ENCODE assay signal across 27 cellular contexts in genomic region chr9:121239851-121240250, GRCh38.
"Had no signal": no experiment of that assay in that cellular context is flagged by ENCODE, and none has a peak within 500 bp of the region (broad histone marks: within the 10 kb centered on the region; RNA-seq: fewer than 3 reads in every experiment).

No MANE protein-coding gene starts in this region.

- H2AFZ ChIP-seq: neural progenitor cell, parathyroid adenoma had no signal

- H3K4me3 ChIP-seq: neural progenitor cell, ovary, psoas muscle, right lobe of liver, sigmoid colon, stomach, thoracic aorta, thyroid gland, tibial nerve, upper lobe of right lung, uterus had no signal

- H3K9ac ChIP-seq: neural progenitor cell, parathyroid adenoma had no signal

- DNase-seq: naive thymus-derived CD8-positive, alpha-beta T cell; occipital lobe; ovary; psoas muscle; right cardiac atrium; right lobe of liver; sigmoid colon; small intestine; stimulated activated CD4-positive, alpha-beta T cell treated with anti-CD3 and anti-CD28 coated beads, Interleukin-15, amount 100 ng/mL, for 24 hours; stimulated activated CD4-positive, alpha-beta T cell treated with anti-CD3 and anti-CD28 coated beads, Interleukin-2, amount 100 ng/mL, for 24 hours; stimulated activated CD4-positive, alpha-beta T cell treated with anti-CD3 and anti-CD28 coated beads, Interleukin-2, amount 100 ng/mL, for 48 hours; stimulated activated CD4-positive, alpha-beta T cell treated with anti-CD3 and anti-CD28 coated beads, Interleukin-4, amount 100 ng/mL, for 24 hours; stimulated activated naive B cell treated with anti-CD40 and anti-IgM and Interleukin-4, amounts not matched to agents 10 μg/mL and 1 μg/mL and 100 μg/mL, for 72 hours; stimulated activated naive CD4-positive, alpha-beta T cell treated with Interleukin-2 at 50 U/mL for 16 hours; stomach; thyroid gland; upper lobe of right lung; uterus had no signal

- H3K79me2 ChIP-seq: parathyroid adenoma had no signal

- H3K4me3 Mint-ChIP-seq: naive thymus-derived CD8-positive, alpha-beta T cell; nephron; neural progenitor cell; stimulated activated effector memory CD8-positive, alpha-beta T cell treated with anti-CD3 and anti-CD28 coated beads, Interleukin-12 subunit alpha, Interleukin-12 subunit beta, amount 100 ng/mL, for 72 hours; stimulated activated naive B cell treated with anti-CD40 and anti-IgM and Interleukin-4, amounts not matched to agents 10 μg/mL and 1 μg/mL and 100 μg/mL, for 72 hours; stimulated activated naive CD8-positive, alpha-beta T cell treated with anti-CD3 and anti-CD28 coated beads, Interleukin-15, Interleukin-2, amounts not matched to agents 100 ng/mL and 50 ng/mL, for 24 hours; type B pancreatic cell had no signal

- H3K4me1 ChIP-seq: parathyroid adenoma, psoas muscle, right lobe of liver, stomach, thyroid gland, upper lobe of right lung, uterus had no signal

- H3K27me3 Mint-ChIP-seq: naive thymus-derived CD8-positive, alpha-beta T cell; progenitor cell of endocrine pancreas; stimulated activated naive B cell treated with anti-CD40 and anti-IgM and Interleukin-4, amounts not matched to agents 10 μg/mL and 1 μg/mL and 100 μg/mL, for 72 hours; stimulated activated naive CD8-positive, alpha-beta T cell treated with anti-CD3 and anti-CD28 coated beads, Interleukin-15, Interleukin-2, amounts not matched to agents 100 ng/mL and 50 ng/mL, for 24 hours; type B pancreatic cell had no signal

- H3K36me3 Mint-ChIP-seq: neural progenitor cell; stimulated activated effector memory CD8-positive, alpha-beta T cell treated with anti-CD3 and anti-CD28 coated beads, Interleukin-12 subunit alpha, Interleukin-12 subunit beta, amount 100 ng/mL, for 72 hours; type B pancreatic cell had no signal

- H3K27ac ChIP-seq: neural progenitor cell, ovary, parathyroid adenoma, psoas muscle, right lobe of liver, stomach, thoracic aorta, upper lobe of right lung, uterus had no signal

- H3K9me3 Mint-ChIP-seq: stimulated activated effector memory CD8-positive, alpha-beta T cell treated with anti-CD3 and anti-CD28 coated beads, Interleukin-12 subunit alpha, Interleukin-12 subunit beta, amount 100 ng/mL, for 72 hours had no signal

- H3K4me1 Mint-ChIP-seq: naive thymus-derived CD8-positive, alpha-beta T cell; stimulated activated effector memory CD8-positive, alpha-beta T cell treated with anti-CD3 and anti-CD28 coated beads, Interleukin-12 subunit alpha, Interleukin-12 subunit beta, amount 100 ng/mL, for 72 hours had no signal

- H3K9me3 ChIP-seq: ovary, right lobe of liver, sigmoid colon, thoracic aorta, thyroid gland, upper lobe of right lung, uterus had no signal

- H3K36me3 ChIP-seq: neural progenitor cell, ovary, right lobe of liver, sigmoid colon, thoracic aorta, thyroid gland, upper lobe of right lung, uterus had no signal

- ATAC-seq: naive thymus-derived CD8-positive, alpha-beta T cell; right lobe of liver; stimulated activated effector memory CD8-positive, alpha-beta T cell treated with anti-CD3 and anti-CD28 coated beads, Interleukin-12 subunit alpha, Interleukin-12 subunit beta, amount 100 ng/mL, for 72 hours; stimulated activated naive B cell treated with anti-CD40 and anti-IgM and Interleukin-4, amounts not matched to agents 10 μg/mL and 1 μg/mL and 100 μg/mL, for 72 hours; upper lobe of right lung had no signal

- H3K27me3 ChIP-seq: ovary, right lobe of liver, sigmoid colon, stomach, thyroid gland, tibial nerve, upper lobe of right lung, uterus had no signal

- H3K27ac Mint-ChIP-seq: naive thymus-derived CD8-positive, alpha-beta T cell; progenitor cell of endocrine pancreas; stimulated activated effector memory CD8-positive, alpha-beta T cell treated with anti-CD3 and anti-CD28 coated beads, Interleukin-12 subunit alpha, Interleukin-12 subunit beta, amount 100 ng/mL, for 72 hours; stimulated activated naive B cell treated with anti-CD40 and anti-IgM and Interleukin-4, amounts not matched to agents 10 μg/mL and 1 μg/mL and 100 μg/mL, for 72 hours; stimulated activated naive CD8-positive, alpha-beta T cell treated with anti-CD3 and anti-CD28 coated beads, Interleukin-15, Interleukin-2, amounts not matched to agents 100 ng/mL and 50 ng/mL, for 24 hours; type B pancreatic cell had no signal

- H3K4me2 ChIP-seq: neural progenitor cell had no signal
